Comparison of ENCODE assay signal across 16 cellular contexts in the genomic region with DNA sequence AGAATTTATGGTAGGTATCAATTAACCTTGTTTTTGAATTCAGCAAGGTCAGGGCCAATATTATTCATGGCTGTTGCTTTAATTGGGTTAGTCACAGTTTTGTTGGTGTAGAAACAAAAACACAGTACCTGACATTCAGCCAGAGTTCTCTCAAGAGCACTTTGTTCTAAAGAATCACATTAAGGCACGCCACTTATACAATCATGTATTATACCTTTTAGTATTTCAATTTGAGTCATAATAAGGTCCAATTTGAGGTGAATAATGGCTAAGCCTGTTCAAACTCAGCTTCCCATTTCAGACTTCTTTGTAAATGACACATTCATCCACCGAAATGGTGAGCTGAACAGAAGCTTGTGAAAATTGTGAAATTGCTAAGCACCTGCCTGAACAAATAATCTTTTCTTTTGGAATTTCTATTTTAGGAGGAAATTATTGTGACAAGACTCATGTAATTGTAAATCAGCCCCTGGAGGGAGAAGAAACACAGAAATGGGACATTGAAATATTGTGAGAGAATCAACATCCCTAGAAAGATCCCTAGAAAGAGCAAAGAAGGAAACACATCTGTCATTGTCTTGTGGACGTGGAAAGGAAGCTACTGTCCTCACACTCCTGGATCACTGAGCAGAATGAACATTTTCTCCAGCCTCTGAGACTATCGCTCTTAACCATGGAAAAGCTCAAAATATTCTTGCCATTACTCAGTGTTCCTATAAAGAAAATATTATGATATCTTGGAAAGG. TPM values are rescaled to one million over a fixed set of nuclear protein-coding genes. Genes with fewer than 3 reads are reported as not detected.
DNase-seq lines count a peak whose midpoint lies in the region; ATAC-seq and TF ChIP-seq lines count a peak whose summit lies in the region.
"Had no signal": no experiment of that assay in that cellular context is flagged by ENCODE, and none has a peak within 500 bp of the region (broad histone marks: within the 10 kb centered on the region; RNA-seq: fewer than 3 reads in every experiment).

No MANE protein-coding gene starts in this region.

- DNase-seq in activated CD4-positive, alpha-beta memory T cell treated with anti-CD3 and anti-CD28 coated beads, Interleukin-2, amount 10 ng/mL, durations not matched to agents 7 days and 5 days: no peak
- DNase-seq in activated CD4-positive, alpha-beta memory T cell treated with anti-CD3 and anti-CD28 coated beads for 36 hours: no peak
- peak; percentile 90 for DNase-seq in NCI-H2227 treated with DMSO at 0.1 percent for 48 hours (lab: John Stamatoyannopoulos, UW)
- peak; percentile 30 to 52 for DNase-seq in foreskin keratinocyte
- no peak for DNase-seq in mucosa of gallbladder (ENCODE audit: low spot score)
- no peak for DNase-seq in KBM-7
- DNase-seq: anterior cingulate cortex; erythroblast; naive thymus-derived CD8-positive, alpha-beta T cell; NCI-H1694; posterior cingulate gyrus; SHP77 treated with DMSO at 0.1 percent for 48 hours had no signal

- H3K9me3 ChIP-seq in HEK293 (ENCODE audit: control insufficient read depth, insufficient read depth, low read depth, low read length): no peaks in the 10 kb centered on the region

- TF ChIP-seq CTCF in HEK293 (tag by site-specific recombination; IDR thresholded peaks at IDR 0.05) (no peak), foreskin keratinocyte (conservative IDR thresholded peaks at IDR 0.05) (no peak)

- H3K27ac ChIP-seq in HEK293 (ENCODE audit: extremely low read depth, low read depth, low read length) (no peak overlapping the region), foreskin keratinocyte (no peak overlapping the region)

- H3K27ac Mint-ChIP-seq in activated CD4-positive, alpha-beta memory T cell treated with anti-CD3 and anti-CD28 coated beads, Interleukin-2, amount 10 ng/mL, durations not matched to agents 7 days and 5 days: peak overlapping the region; percentile 62
- no peak overlapping the region for H3K27ac Mint-ChIP-seq in activated CD4-positive, alpha-beta memory T cell treated with anti-CD3 and anti-CD28 coated beads for 36 hours
- H3K27ac Mint-ChIP-seq: naive thymus-derived CD8-positive, alpha-beta T cell; stimulated activated memory B cell treated with anti-CD40 and anti-IgM and Interleukin-4, amounts not matched to agents 10 μg/mL and 1 μg/mL and 100 μg/mL, for 72 hours had no signal

- no peak overlapping the region for H3K4me3 Mint-ChIP-seq in activated CD4-positive, alpha-beta memory T cell treated with anti-CD3 and anti-CD28 coated beads, Interleukin-2, amount 10 ng/mL, durations not matched to agents 7 days and 5 days
- H3K4me3 Mint-ChIP-seq in activated CD4-positive, alpha-beta memory T cell treated with anti-CD3 and anti-CD28 coated beads for 36 hours: no peak overlapping the region
- H3K4me3 Mint-ChIP-seq: naive thymus-derived CD8-positive, alpha-beta T cell; stimulated activated memory B cell treated with anti-CD40 and anti-IgM and Interleukin-4, amounts not matched to agents 10 μg/mL and 1 μg/mL and 100 μg/mL, for 72 hours had no signal

- peaks cover 21% of the 10 kb centered on the region for H3K4me1 Mint-ChIP-seq in activated CD4-positive, alpha-beta memory T cell treated with anti-CD3 and anti-CD28 coated beads, Interleukin-2, amount 10 ng/mL, durations not matched to agents 7 days and 5 days
- H3K4me1 Mint-ChIP-seq in activated CD4-positive, alpha-beta memory T cell treated with anti-CD3 and anti-CD28 coated beads for 36 hours (ENCODE audit: low read depth): peaks cover 15% of the 10 kb centered on the region
- H3K4me1 Mint-ChIP-seq: stimulated activated memory B cell treated with anti-CD40 and anti-IgM and Interleukin-4, amounts not matched to agents 10 μg/mL and 1 μg/mL and 100 μg/mL, for 72 hours had no signal

- H3K4me3 ChIP-seq in HEK293 (ENCODE audit: low read depth, low read length): no peak overlapping the region
- H3K4me3 ChIP-seq: lung had no signal

- H3K27me3 ChIP-seq in foreskin keratinocyte: no peaks in the 10 kb centered on the region

- H3K27me3 Mint-ChIP-seq in activated CD4-positive, alpha-beta memory T cell treated with anti-CD3 and anti-CD28 coated beads, Interleukin-2, amount 10 ng/mL, durations not matched to agents 7 days and 5 days: no peaks in the 10 kb centered on the region
- H3K27me3 Mint-ChIP-seq in activated CD4-positive, alpha-beta memory T cell treated with anti-CD3 and anti-CD28 coated beads for 36 hours: no peaks in the 10 kb centered on the region
- H3K27me3 Mint-ChIP-seq: naive thymus-derived CD8-positive, alpha-beta T cell; stimulated activated memory B cell treated with anti-CD40 and anti-IgM and Interleukin-4, amounts not matched to agents 10 μg/mL and 1 μg/mL and 100 μg/mL, for 72 hours had no signal

- H3K4me1 ChIP-seq in HEK293 (ENCODE audit: control insufficient read depth, insufficient read depth, low read length) (peaks cover 3% of the 10 kb centered on the region; the same call in 1 of the 2 replicates), foreskin keratinocyte (no peaks in the 10 kb centered on the region)

- peaks cover 80% of the 10 kb centered on the region for H3K36me3 Mint-ChIP-seq in activated CD4-positive, alpha-beta memory T cell treated with anti-CD3 and anti-CD28 coated beads, Interleukin-2, amount 10 ng/mL, durations not matched to agents 7 days and 5 days (ENCODE audit: low read depth)
- H3K36me3 Mint-ChIP-seq in activated CD4-positive, alpha-beta memory T cell treated with anti-CD3 and anti-CD28 coated beads for 36 hours: peaks cover 30% of the 10 kb centered on the region

- CTCF ChIA-PET in activated CD4-positive, alpha-beta memory T cell treated with anti-CD3 and anti-CD28 coated beads, Interleukin-2, amount 10 ng/mL, durations not matched to agents 7 days and 5 days (lab: Charles Lee): interaction anchor here (1.2 to 4.2 kb wide), 3 partner anchors 25 to 771 kb away, joined by 5 to 14 read pairs (median 6); no protein-coding TSS in a partner anchor
- CTCF ChIA-PET in activated CD4-positive, alpha-beta memory T cell treated with anti-CD3 and anti-CD28 coated beads for 36 hours (lab: Charles Lee): interaction anchor here (0.7 to 3.2 kb wide), 3 partner anchors 14 to 79 kb away, joined by 3 to 18 read pairs (median 4); no protein-coding TSS in a partner anchor
- CTCF ChIA-PET in HEK293 (lab: Yijun Ruan, JAX): interaction anchor here (0.6 to 0.7 kb wide), 2 partner anchors 150 to 156 kb away, joined by 4 to 9 read pairs; no protein-coding TSS in a partner anchor

- in situ Hi-C loops in KBM-7 (cut with MboI; ENCODE audit: low pct_unique_long_range_greater_than_20kb, low sequenced_read_pairs): no loop called here

- no peaks in the 10 kb centered on the region for H3K9me3 Mint-ChIP-seq in activated CD4-positive, alpha-beta memory T cell treated with anti-CD3 and anti-CD28 coated beads, Interleukin-2, amount 10 ng/mL, durations not matched to agents 7 days and 5 days
- no peaks in the 10 kb centered on the region for H3K9me3 Mint-ChIP-seq in activated CD4-positive, alpha-beta memory T cell treated with anti-CD3 and anti-CD28 coated beads for 36 hours
- H3K9me3 Mint-ChIP-seq: naive thymus-derived CD8-positive, alpha-beta T cell; stimulated activated memory B cell treated with anti-CD40 and anti-IgM and Interleukin-4, amounts not matched to agents 10 μg/mL and 1 μg/mL and 100 μg/mL, for 72 hours had no signal

- ATAC-seq in foreskin keratinocyte (peak; percentile 11), HG03432 (IDR thresholded peaks at IDR 0.05; ENCODE audit: unreplicated experiment) (no peak)
- ATAC-seq: naive thymus-derived CD8-positive, alpha-beta T cell; stimulated activated memory B cell treated with anti-CD40 and anti-IgM and Interleukin-4, amounts not matched to agents 10 μg/mL and 1 μg/mL and 100 μg/mL, for 72 hours had no signal

- POLR2A ChIA-PET in activated CD4-positive, alpha-beta memory T cell treated with anti-CD3 and anti-CD28 coated beads, Interleukin-2, amount 10 ng/mL, durations not matched to agents 7 days and 5 days (lab: Charles Lee): interaction anchor here (1.6 to 4.0 kb wide), 2 partner anchors 71 to 121 kb away, joined by 3 to 16 read pairs; a partner anchor contains a TSS
- POLR2A ChIA-PET in activated CD4-positive, alpha-beta memory T cell treated with anti-CD3 and anti-CD28 coated beads for 36 hours (lab: Charles Lee): interaction anchor here (1.0 to 1.3 kb wide), 2 partner anchors 26 to 122 kb away, joined by 3 read pairs; a partner anchor contains a TSS
- POLR2A ChIA-PET in HEK293 (lab: Yijun Ruan, JAX): no interaction called here

- intact Hi-C loops in activated CD4-positive, alpha-beta memory T cell treated with anti-CD3 and anti-CD28 coated beads for 36 hours (cut with micrococcal nuclease): loop anchor here (2.0 to 5.0 kb wide), 6 partner anchors 28 to 150 kb away; no protein-coding TSS in a partner anchor

- peaks cover 10 to 64% of the 10 kb centered on the region in 2 experiments; a peak in 2 of 3 replicates for H3K36me3 ChIP-seq in HEK293 (ENCODE audit: control insufficient read depth in 2 of 2, insufficient read depth in 1 of 2, low read length in 2 of 2)

TF ChIP-seq in HEK293, 187 proteins besides CTCF, POLR2A, EP300 and RAD21 (continues in another document):
- TF ChIP-seq HOXA7 (CRISPR knock-in tag; IDR thresholded peaks at IDR 0.05; ENCODE audit: borderline replicate concordance) (no peak), ZNF433 (tag by site-specific recombination; IDR thresholded peaks at IDR 0.05; ENCODE audit: low read depth) (no peak), GLIS2 (tag by site-specific recombination; IDR thresholded peaks at IDR 0.05) (no peak), ZBTB8A (tag by site-specific recombination; IDR thresholded peaks at IDR 0.05) (no peak), ZNF133 (tag by site-specific recombination; IDR thresholded peaks at IDR 0.05) (peak; percentile 41; the same call in 1 of the 2 replicates)
- TF ChIP-seq, protein P1, sequence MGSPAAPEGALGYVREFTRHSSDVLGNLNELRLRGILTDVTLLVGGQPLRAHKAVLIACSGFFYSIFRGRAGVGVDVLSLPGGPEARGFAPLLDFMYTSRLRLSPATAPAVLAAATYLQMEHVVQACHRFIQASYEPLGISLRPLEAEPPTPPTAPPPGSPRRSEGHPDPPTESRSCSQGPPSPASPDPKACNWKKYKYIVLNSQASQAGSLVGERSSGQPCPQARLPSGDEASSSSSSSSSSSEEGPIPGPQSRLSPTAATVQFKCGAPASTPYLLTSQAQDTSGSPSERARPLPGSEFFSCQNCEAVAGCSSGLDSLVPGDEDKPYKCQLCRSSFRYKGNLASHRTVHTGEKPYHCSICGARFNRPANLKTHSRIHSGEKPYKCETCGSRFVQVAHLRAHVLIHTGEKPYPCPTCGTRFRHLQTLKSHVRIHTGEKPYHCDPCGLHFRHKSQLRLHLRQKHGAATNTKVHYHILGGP (tag by site-specific recombination; IDR thresholded peaks at IDR 0.05): peak; percentile 88

RNA-seq across cellular contexts. Expression of a gene that starts 29.3 kb away (rescaled TPM):
- total RNA-seq in activated CD4-positive, alpha-beta memory T cell treated with anti-CD3 and anti-CD28 coated beads, Interleukin-2, amount 10 ng/mL, durations not matched to agents 7 days and 5 days: 10 to 100 TPM; 46.5 to 46.7 TPM
- total RNA-seq in activated CD4-positive, alpha-beta memory T cell treated with anti-CD3 and anti-CD28 coated beads for 36 hours: 10 to 100 TPM; 35.9 to 36.1 TPM
- total RNA-seq in foreskin keratinocyte (38.8 and 45.5 TPM in 2 replicates), mucosa of gallbladder (18.6 TPM)
- polyA plus RNA-seq in foreskin keratinocyte: 20.6 and 23.5 TPM in 2 replicates

Comparison
In these comparisons a context has a peak if more than half of its experiments do, and no peak if none do; other contexts are left out.
1. DNase-seq: peak in NCI-H2227 treated with DMSO at 0.1 percent for 48 hours (single experiment) and foreskin keratinocyte (2 of 2); none in activated CD4-positive, alpha-beta memory T cell treated with anti-CD3 and anti-CD28 coated beads, Interleukin-2, amount 10 ng/mL, durations not matched to agents 7 days and 5 days (single experiment), activated CD4-positive, alpha-beta memory T cell treated with anti-CD3 and anti-CD28 coated beads for 36 hours (single experiment), mucosa of gallbladder (single experiment) and KBM-7 (single experiment).